ENCODE assay signal across 8 cellular contexts in the genomic region with DNA sequence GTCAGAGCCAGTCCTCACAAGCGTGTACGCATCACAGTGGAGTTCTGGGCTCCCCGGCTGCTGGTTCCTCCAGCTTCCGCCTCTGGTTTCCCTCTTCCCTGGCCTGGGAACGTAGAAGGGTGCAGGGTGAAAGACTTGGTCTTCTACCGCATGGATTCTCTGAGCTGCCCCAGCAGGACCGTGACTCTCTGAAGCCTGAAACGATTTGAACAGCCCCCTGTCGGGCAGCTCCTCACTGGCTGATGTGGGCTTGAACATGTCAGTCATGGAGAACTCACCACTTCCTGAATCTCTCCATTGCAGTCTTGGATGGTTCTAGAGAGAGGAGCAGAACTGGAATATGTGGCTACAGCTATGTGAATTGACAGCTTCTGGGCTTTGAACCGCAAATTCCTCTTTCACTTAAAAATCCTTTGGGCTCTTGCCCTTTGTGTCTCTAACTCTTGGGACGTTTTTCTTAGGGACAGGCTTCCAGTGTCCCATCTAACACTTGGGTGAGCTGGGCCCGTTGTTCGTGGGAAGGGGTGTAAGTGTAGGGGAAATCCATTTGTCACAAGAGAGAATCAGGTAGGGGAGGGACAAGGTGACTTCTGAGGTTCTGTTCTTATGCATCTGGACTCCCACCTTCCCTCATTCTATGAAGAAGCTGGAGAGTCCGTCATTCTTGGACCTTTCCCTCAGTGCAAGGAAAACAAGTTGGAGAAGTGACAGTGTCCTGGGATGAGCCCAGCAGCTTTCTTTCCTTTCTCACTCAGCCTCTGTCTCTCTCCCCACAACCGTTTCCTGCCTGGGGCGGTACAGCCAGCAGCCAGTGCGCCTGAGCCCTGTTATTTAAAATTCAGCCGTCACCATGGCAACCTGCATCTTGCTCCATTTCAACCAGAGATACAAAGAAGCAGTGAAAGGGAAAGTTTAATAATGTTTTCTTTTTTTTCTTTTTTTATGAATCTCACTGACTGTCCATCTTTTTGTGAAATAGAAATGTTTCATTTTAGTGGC.
DNase-seq lines count a peak whose midpoint lies in the region; TF ChIP-seq lines count a peak whose summit lies in the region.

No MANE protein-coding gene starts in this region.

- no peak overlapping the region for H2BK12ac ChIP-seq in H9 (ENCODE audit: insufficient read length, low read depth, low read length)

- DNase-seq in GM13977 (ENCODE audit: low spot score) (peak; percentile 49), H9 (peak; percentile 62), NCI-H69 (lab: John Stamatoyannopoulos, UW) (peak; percentile 46), activated gamma-delta T cell treated with Interleukin-2 at 50 U/mL for 16 hours (peak; percentile 69), iPS DF 6.9 (ENCODE audit: low read depth, low spot score) (peak; percentile 18), A172 (ENCODE audit: low spot score) (no peak), kidney glomerular epithelial cell (lab: John Stamatoyannopoulos, UW) (no peak)
- DNase-seq in stimulated activated CD4-positive, alpha-beta T cell treated with anti-CD3 and anti-CD28 coated beads, TNF-alpha, amount 100 ng/mL, for 48 hours (ENCODE audit: low read depth in 3 of 3) = peak; percentile 41 to 55 (median 54)

- H3K4ac ChIP-seq in H9 (ENCODE audit: low read depth, low read length) = no peak overlapping the region

- no peak overlapping the region for H2AK5ac ChIP-seq in H9 (ENCODE audit: insufficient read length, low read length)

- H4K8ac ChIP-seq in H9 (replicated peaks; ENCODE audit: insufficient read length, low read depth, low read length) = no peak overlapping the region

- H3K4me1 ChIP-seq in H9 (ENCODE audit: insufficient read depth, low read length) (peaks cover 8% of the 10 kb centered on the region; the same call in 1 of the 2 replicates), iPS DF 6.9 (ENCODE audit: control insufficient read depth, insufficient read depth, low read length) (peaks cover 1% of the 10 kb centered on the region; the same call in 1 of the 2 replicates)

- H3K27me3 Mint-ChIP-seq in H9 (ENCODE audit: low read depth) = peaks cover 2% of the 10 kb centered on the region

- no peak overlapping the region for H3K27ac ChIP-seq in H9 (ENCODE audit: insufficient read length, low read depth, low read length)
- no peak overlapping the region for H3K27ac ChIP-seq in iPS DF 6.9 (ENCODE audit: low read length)

- no peak overlapping the region for H2BK15ac ChIP-seq in H9 (ENCODE audit: low read depth, low read length)

- H3K9me3 ChIP-seq in H9 (ENCODE audit: control insufficient read depth, low read depth, low read length) (no peaks in the 10 kb centered on the region), iPS DF 6.9 (ENCODE audit: control insufficient read depth, insufficient read depth, low read length) (no peaks in the 10 kb centered on the region)

- no peak overlapping the region for H3K23ac ChIP-seq in H9 (ENCODE audit: insufficient read length, low read depth, low read length)

- H3K4me3 ChIP-seq in iPS DF 6.9 (ENCODE audit: low read length) = no peak overlapping the region

- no peak overlapping the region for H3K4me2 ChIP-seq in H9 (ENCODE audit: insufficient read depth, insufficient read length, low read length)

- in situ Hi-C loops in GM13977 (cut with MboI; ENCODE audit: low pct_unique_long_range_greater_than_20kb, low sequenced_read_pairs, unreplicated experiment) = no loop called here

- H4K91ac ChIP-seq in H9 (ENCODE audit: insufficient read length, low read depth, low read length) = no peak overlapping the region

- H3K79me2 ChIP-seq in H9 (ENCODE audit: insufficient read depth, low read length) = no peaks in the 10 kb centered on the region

- H3K27me3 ChIP-seq in H9 (ENCODE audit: insufficient read depth, low read length) (no peaks in the 10 kb centered on the region), iPS DF 6.9 (ENCODE audit: control insufficient read depth, insufficient read depth, low read length) (no peaks in the 10 kb centered on the region)

- TF ChIP-seq CTCF in GM13977 (IDR thresholded peaks at IDR 0.05; ENCODE audit: extremely low read depth, insufficient read depth, missing control alignments) (no peak), H9 (conservative IDR thresholded peaks at IDR 0.05) (no peak)

- no CpG with 5 or more reads among the region's 18 CpGs for WGBS in H9 (ENCODE audit: extremely low coverage, insufficient read length, low lambda C conversion rate)
- no CpG with 5 or more reads among the region's 18 CpGs for WGBS in iPS DF 6.9 (ENCODE audit: insufficient coverage, insufficient read length)

- peak overlapping the region; percentile 27 for H3K18ac ChIP-seq in H9 (ENCODE audit: insufficient read length, low read depth, low read length)

- H3K79me1 ChIP-seq in H9 (ENCODE audit: insufficient read depth, low read depth, low read length, poor library complexity, severe bottlenecking) = no peaks in the 10 kb centered on the region

- H3K14ac ChIP-seq in H9 (ENCODE audit: insufficient read depth, low read length) = peak overlapping the region; percentile 6; the same call in 1 of the 2 replicates

- H2BK120ac ChIP-seq in H9 (ENCODE audit: low read depth, low read length, poor library complexity, severe bottlenecking) = no peak overlapping the region

- no peaks in the 10 kb centered on the region for H3K23me2 ChIP-seq in H9 (ENCODE audit: insufficient read length, low read depth, low read length, poor library complexity, severe bottlenecking)

- H3K27ac Mint-ChIP-seq in H9 = peak overlapping the region in 2 of 3 experiments; percentile 23 to 79; a peak in 1 of 7 replicates

- H2BK20ac ChIP-seq in H9 (ENCODE audit: low read depth, low read length, poor library complexity, severe bottlenecking) = peak overlapping the region; percentile 50

- no peak overlapping the region for H3K9ac ChIP-seq in H9 (ENCODE audit: extremely low read depth, insufficient read length, low read length)

- H3K36me3 ChIP-seq in iPS DF 6.9 (ENCODE audit: control insufficient read depth, insufficient read depth, low read length) = no peaks in the 10 kb centered on the region

- no peak overlapping the region for H2BK5ac ChIP-seq in H9 (ENCODE audit: insufficient read length, low read length)

- H4K20me1 ChIP-seq in H9 (ENCODE audit: control insufficient read depth, insufficient read depth, insufficient read length) = no peaks in the 10 kb centered on the region

- H2AFZ ChIP-seq in H9 (ENCODE audit: low read length) = no peak overlapping the region

- no peak overlapping the region for H4K5ac ChIP-seq in H9 (ENCODE audit: insufficient read length, low read depth, low read length)

- no peaks in the 10 kb centered on the region for H3K36me3 Mint-ChIP-seq in H9 (ENCODE audit: insufficient read depth in 1 of 3, low read depth in 3 of 3)

- H3K9me3 Mint-ChIP-seq in H9 = no peaks in the 10 kb centered on the region

- peaks cover 6 to 17% of the 10 kb centered on the region in 2 experiments for H3K4me1 Mint-ChIP-seq in H9

- H3K56ac ChIP-seq in H9 (ENCODE audit: insufficient read length, low read depth, low read length) = no peak overlapping the region

- H3T11ph ChIP-seq in H9 (ENCODE audit: low read length) = no peak overlapping the region

- no peak overlapping the region for H3K4me3 Mint-ChIP-seq in H9

Comparison
In these comparisons a context has a peak if more than half of its experiments do, and no peak if none do; other contexts are left out.
1. DNase-seq: peak in GM13977 (single experiment), H9 (single experiment), NCI-H69 (single experiment), activated gamma-delta T cell treated with Interleukin-2 at 50 U/mL for 16 hours (single experiment), iPS DF 6.9 (single experiment) and stimulated activated CD4-positive, alpha-beta T cell treated with anti-CD3 and anti-CD28 coated beads, TNF-alpha, amount 100 ng/mL, for 48 hours (3 of 3); none in A172 (single experiment) and kidney glomerular epithelial cell (single experiment).